In the genomic region with DNA sequence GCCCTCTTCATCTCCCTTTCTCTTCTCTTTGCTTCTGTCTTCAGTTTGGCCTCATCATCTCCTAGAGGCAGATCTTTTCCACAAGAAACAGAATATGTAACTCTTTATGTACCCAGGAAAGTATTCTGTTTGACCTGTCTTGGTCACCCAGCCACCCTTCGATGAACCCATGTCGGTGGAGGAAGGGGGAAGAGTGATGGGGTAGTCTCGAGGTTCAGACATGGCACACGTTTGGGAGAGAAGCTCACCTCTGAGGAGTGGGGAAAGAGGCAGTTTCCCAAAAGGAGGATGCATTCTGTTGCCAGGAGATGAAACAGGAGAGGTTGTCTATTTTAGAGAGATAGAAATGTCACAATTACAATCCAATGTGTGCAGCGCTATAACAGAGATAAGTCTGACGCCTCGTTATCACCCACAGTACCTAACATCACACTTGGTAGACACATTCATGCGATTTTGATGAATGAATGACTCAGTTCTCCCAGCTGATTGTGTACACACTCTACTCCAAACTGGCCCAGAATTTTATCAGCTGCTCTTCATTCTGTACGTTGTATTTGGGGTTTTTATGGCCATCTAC, we compare ENCODE assay signal across 9 cellular contexts. TPM values are rescaled to one million over a fixed set of nuclear protein-coding genes. Genes with fewer than 3 reads are reported as not detected.
DNase-seq lines count a peak whose midpoint lies in the region; ATAC-seq and TF ChIP-seq lines count a peak whose summit lies in the region.
"Had no signal": no experiment of that assay in that cellular context is flagged by ENCODE, and none has a peak within 500 bp of the region (broad histone marks: within the 10 kb centered on the region; RNA-seq: fewer than 3 reads in every experiment).

No MANE protein-coding gene starts in this region.

- 53 to 69% (median 60%) methylated on average over 9 of the region's 9 CpGs for WGBS in spleen, 5 donors

- peaks cover 17% of the 10 kb centered on the region for H3K27me3 Mint-ChIP-seq in activated CD4-positive, alpha-beta memory T cell treated with anti-CD3 and anti-CD28 coated beads, Interleukin-2, amount 10 ng/mL, durations not matched to agents 7 days and 5 days

- H3K36me3 Mint-ChIP-seq in activated CD4-positive, alpha-beta memory T cell treated with anti-CD3 and anti-CD28 coated beads, Interleukin-2, amount 10 ng/mL, durations not matched to agents 7 days and 5 days (ENCODE audit: low read depth): no peaks in the 10 kb centered on the region

- peaks cover 21% of the 10 kb centered on the region for H3K4me1 Mint-ChIP-seq in activated CD4-positive, alpha-beta memory T cell treated with anti-CD3 and anti-CD28 coated beads, Interleukin-2, amount 10 ng/mL, durations not matched to agents 7 days and 5 days

- H3K36me3 ChIP-seq in spleen: no peaks in the 10 kb centered on the region

- H3K4me3 Mint-ChIP-seq in activated CD4-positive, alpha-beta memory T cell treated with anti-CD3 and anti-CD28 coated beads, Interleukin-2, amount 10 ng/mL, durations not matched to agents 7 days and 5 days: peak overlapping the region; percentile 45

- H3K27ac Mint-ChIP-seq in activated CD4-positive, alpha-beta memory T cell treated with anti-CD3 and anti-CD28 coated beads, Interleukin-2, amount 10 ng/mL, durations not matched to agents 7 days and 5 days: peak overlapping the region; percentile 29

- H3K9me3 ChIP-seq in spleen: no peaks in the 10 kb centered on the region

- intact Hi-C loops in left ventricle myocardium superior (cut with micrococcal nuclease) (no loop called here), spleen (cut with DNase I; ENCODE audit: low total_unique reads) (loop anchor here (10.0 kb wide), 1 partner anchor 66 kb away; no protein-coding TSS in a partner anchor)

- CTCF ChIA-PET in activated CD4-positive, alpha-beta memory T cell treated with anti-CD3 and anti-CD28 coated beads, Interleukin-2, amount 10 ng/mL, durations not matched to agents 7 days and 5 days (lab: Charles Lee): interaction anchor here (1.0 kb wide), 1 partner anchor 38 kb away, joined by 3 read pairs; no protein-coding TSS in a partner anchor

- peak; percentile 2 for ATAC-seq in left ventricle myocardium superior
- no peak for ATAC-seq in HG03520 (IDR thresholded peaks at IDR 0.05; ENCODE audit: unreplicated experiment)

- DNase-seq in NCI-H2227 treated with DMSO at 0.1 percent for 48 hours (lab: John Stamatoyannopoulos, UW): peak; percentile 18
- DNase-seq in NCI-H2227 (lab: John Stamatoyannopoulos, UW; ENCODE audit: unreplicated experiment): no peak
- DNase-seq in activated CD4-positive, alpha-beta memory T cell treated with anti-CD3 and anti-CD28 coated beads, Interleukin-2, amount 10 ng/mL, durations not matched to agents 7 days and 5 days: no peak
- DNase-seq in left ventricle myocardium superior: no peak
- no peak for DNase-seq in spleen
- no peak for DNase-seq in NOMO-1 treated with DMSO at 0.1 percent for 48 hours (lab: John Stamatoyannopoulos, UW; ENCODE audit: unreplicated experiment)
- no peak for DNase-seq in NK-92 treated with Interleukin-12 subunit alpha and Interleukin-12 subunit beta, amount 100 ng/mL, for 24 hours (lab: John Stamatoyannopoulos, UW)
- DNase-seq: DND-41 had no signal

- POLR2A ChIA-PET in activated CD4-positive, alpha-beta memory T cell treated with anti-CD3 and anti-CD28 coated beads, Interleukin-2, amount 10 ng/mL, durations not matched to agents 7 days and 5 days (lab: Charles Lee): interaction anchor here (1.1 to 1.2 kb wide), 2 partner anchors 37 to 50 kb away, joined by 3 read pairs; no protein-coding TSS in a partner anchor

- H3K4me3 ChIP-seq in spleen: peak overlapping the region in 7 of 8 donors; percentile 59 to 90 (median 67)

- peaks cover 4% of the 10 kb centered on the region for H3K9me3 Mint-ChIP-seq in activated CD4-positive, alpha-beta memory T cell treated with anti-CD3 and anti-CD28 coated beads, Interleukin-2, amount 10 ng/mL, durations not matched to agents 7 days and 5 days

- no peak for TF ChIP-seq POLR2A in spleen (IDR thresholded peaks at IDR 0.05)

- peaks cover 0 to 10% (median 0%) of the 10 kb centered on the region in 7 donors for H3K27me3 ChIP-seq in spleen (replicated peaks in 1 of 7)

- H3K27ac ChIP-seq in spleen: peak overlapping the region; percentile 93 to 98 (median 96)

- H3K4me1 ChIP-seq in spleen: peaks cover 12 to 52% (median 41%) of the 10 kb centered on the region in 6 donors

- no peak for TF ChIP-seq CTCF in spleen (IDR thresholded peaks at IDR 0.05 in 8 of 11, conservative IDR thresholded peaks at IDR 0.05 in 3 of 11)

RNA-seq across cellular contexts. Expression of gene CCDC50, which starts 0.7 kb away (rescaled TPM):
- 10 to 100 TPM; 15.5 to 17.0 TPM for total RNA-seq in activated CD4-positive, alpha-beta memory T cell treated with anti-CD3 and anti-CD28 coated beads, Interleukin-2, amount 10 ng/mL, durations not matched to agents 7 days and 5 days
- total RNA-seq in left ventricle myocardium superior (55.2 TPM), spleen (100 to 1,000 TPM; 100 to 167 (median 117) TPM)
- 10 to 100 TPM; 42.5 to 57.7 (median 42.7) TPM for polyA plus RNA-seq in spleen

RNA-seq across cellular contexts. Expression of gene UTS2B, which starts 1.9 kb away (rescaled TPM):
- total RNA-seq in activated CD4-positive, alpha-beta memory T cell treated with anti-CD3 and anti-CD28 coated beads, Interleukin-2, amount 10 ng/mL, durations not matched to agents 7 days and 5 days: not detected
- 0.42 TPM for total RNA-seq in left ventricle myocardium superior
- total RNA-seq in spleen: 1 to 10 TPM in 3 of 7 donors, under 1 TPM in 3, not detected in 1; 0.25 to 3.2 (median 1.1) TPM
- polyA plus RNA-seq in spleen: under 1 TPM; 0.20 to 0.54 (median 0.29) TPM
